In genomic region chr3:31442755-31443154, GRCh38 we compare ENCODE assay signal across 18 cellular contexts.
"Had no signal": no experiment of that assay in that cellular context is flagged by ENCODE, and none has a peak within 500 bp of the region (broad histone marks: within the 10 kb centered on the region; RNA-seq: fewer than 3 reads in every experiment).

No MANE protein-coding gene starts in this region.

- H3K79me2 ChIP-seq: hepatocyte had no signal

- H3K4me3 ChIP-seq: body of pancreas, dorsolateral prefrontal cortex, hepatocyte, mucosa of descending colon, right lobe of liver, suprapubic skin, vagina had no signal

- H3K27me3 ChIP-seq: body of pancreas, foreskin keratinocyte, hepatocyte, right lobe of liver, suprapubic skin, vagina had no signal

- DNase-seq: activated CD4-positive, alpha-beta T cell treated with anti-CD3 and anti-CD28 coated beads, Interleukin-2, amount 10 ng/mL, durations not matched to agents 7 days and 5 days; activated CD8-positive, alpha-beta T cell treated with anti-CD3 and anti-CD28 coated beads, Interleukin-2, amount 10 ng/mL, durations not matched to agents 7 days and 5 days; activated naive CD4-positive, alpha-beta T cell treated with anti-CD3 and anti-CD28 coated beads for 36 hours; activated T-cell treated with anti-CD3 and anti-CD28 coated beads, Interleukin-2, amount 50 U/mL, for 24 hours; body of pancreas; dorsolateral prefrontal cortex; foreskin keratinocyte; mucosa of descending colon; naive B cell; right lobe of liver; small intestine; stimulated activated CD4-positive, alpha-beta T cell treated with anti-CD3 and anti-CD28 coated beads, Interleukin-4, amount 100 ng/mL, for 1 hour; stimulated activated naive CD8-positive, alpha-beta T cell treated with anti-CD3 and anti-CD28 coated beads, Interleukin-15, amount 100 ng/mL, for 72 hours; trophoblast cell had no signal

- H3K9me3 ChIP-seq: body of pancreas, mucosa of descending colon, right lobe of liver, suprapubic skin, vagina had no signal

- H3K36me3 ChIP-seq: right lobe of liver, suprapubic skin, vagina had no signal

- ATAC-seq: activated CD8-positive, alpha-beta T cell treated with anti-CD3 and anti-CD28 coated beads, Interleukin-2, amount 10 ng/mL, durations not matched to agents 7 days and 5 days; body of pancreas; foreskin keratinocyte; mucosa of descending colon; right lobe of liver; stimulated activated naive CD8-positive, alpha-beta T cell treated with anti-CD3 and anti-CD28 coated beads, Interleukin-15, amount 100 ng/mL, for 72 hours had no signal

- H3K27ac ChIP-seq: body of pancreas, dorsolateral prefrontal cortex, epithelial cell of prostate, foreskin keratinocyte, hepatocyte, right lobe of liver, suprapubic skin, vagina had no signal

- H3K4me2 ChIP-seq: hepatocyte had no signal

- H3K4me1 ChIP-seq: body of pancreas, foreskin keratinocyte, right lobe of liver, vagina had no signal

- H2AFZ ChIP-seq: hepatocyte had no signal
